1 cellular context compared by ENCODE assay signal in genomic region chr22:17855891-17856290, GRCh38.
TF ChIP-seq lines count a peak whose summit lies in the region.

No MANE protein-coding gene starts in this region.

TF ChIP-seq in GM23338, 12 proteins besides CTCF, POLR2A, EP300 and RAD21 (continued from another document):
- TF ChIP-seq, protein P1, sequence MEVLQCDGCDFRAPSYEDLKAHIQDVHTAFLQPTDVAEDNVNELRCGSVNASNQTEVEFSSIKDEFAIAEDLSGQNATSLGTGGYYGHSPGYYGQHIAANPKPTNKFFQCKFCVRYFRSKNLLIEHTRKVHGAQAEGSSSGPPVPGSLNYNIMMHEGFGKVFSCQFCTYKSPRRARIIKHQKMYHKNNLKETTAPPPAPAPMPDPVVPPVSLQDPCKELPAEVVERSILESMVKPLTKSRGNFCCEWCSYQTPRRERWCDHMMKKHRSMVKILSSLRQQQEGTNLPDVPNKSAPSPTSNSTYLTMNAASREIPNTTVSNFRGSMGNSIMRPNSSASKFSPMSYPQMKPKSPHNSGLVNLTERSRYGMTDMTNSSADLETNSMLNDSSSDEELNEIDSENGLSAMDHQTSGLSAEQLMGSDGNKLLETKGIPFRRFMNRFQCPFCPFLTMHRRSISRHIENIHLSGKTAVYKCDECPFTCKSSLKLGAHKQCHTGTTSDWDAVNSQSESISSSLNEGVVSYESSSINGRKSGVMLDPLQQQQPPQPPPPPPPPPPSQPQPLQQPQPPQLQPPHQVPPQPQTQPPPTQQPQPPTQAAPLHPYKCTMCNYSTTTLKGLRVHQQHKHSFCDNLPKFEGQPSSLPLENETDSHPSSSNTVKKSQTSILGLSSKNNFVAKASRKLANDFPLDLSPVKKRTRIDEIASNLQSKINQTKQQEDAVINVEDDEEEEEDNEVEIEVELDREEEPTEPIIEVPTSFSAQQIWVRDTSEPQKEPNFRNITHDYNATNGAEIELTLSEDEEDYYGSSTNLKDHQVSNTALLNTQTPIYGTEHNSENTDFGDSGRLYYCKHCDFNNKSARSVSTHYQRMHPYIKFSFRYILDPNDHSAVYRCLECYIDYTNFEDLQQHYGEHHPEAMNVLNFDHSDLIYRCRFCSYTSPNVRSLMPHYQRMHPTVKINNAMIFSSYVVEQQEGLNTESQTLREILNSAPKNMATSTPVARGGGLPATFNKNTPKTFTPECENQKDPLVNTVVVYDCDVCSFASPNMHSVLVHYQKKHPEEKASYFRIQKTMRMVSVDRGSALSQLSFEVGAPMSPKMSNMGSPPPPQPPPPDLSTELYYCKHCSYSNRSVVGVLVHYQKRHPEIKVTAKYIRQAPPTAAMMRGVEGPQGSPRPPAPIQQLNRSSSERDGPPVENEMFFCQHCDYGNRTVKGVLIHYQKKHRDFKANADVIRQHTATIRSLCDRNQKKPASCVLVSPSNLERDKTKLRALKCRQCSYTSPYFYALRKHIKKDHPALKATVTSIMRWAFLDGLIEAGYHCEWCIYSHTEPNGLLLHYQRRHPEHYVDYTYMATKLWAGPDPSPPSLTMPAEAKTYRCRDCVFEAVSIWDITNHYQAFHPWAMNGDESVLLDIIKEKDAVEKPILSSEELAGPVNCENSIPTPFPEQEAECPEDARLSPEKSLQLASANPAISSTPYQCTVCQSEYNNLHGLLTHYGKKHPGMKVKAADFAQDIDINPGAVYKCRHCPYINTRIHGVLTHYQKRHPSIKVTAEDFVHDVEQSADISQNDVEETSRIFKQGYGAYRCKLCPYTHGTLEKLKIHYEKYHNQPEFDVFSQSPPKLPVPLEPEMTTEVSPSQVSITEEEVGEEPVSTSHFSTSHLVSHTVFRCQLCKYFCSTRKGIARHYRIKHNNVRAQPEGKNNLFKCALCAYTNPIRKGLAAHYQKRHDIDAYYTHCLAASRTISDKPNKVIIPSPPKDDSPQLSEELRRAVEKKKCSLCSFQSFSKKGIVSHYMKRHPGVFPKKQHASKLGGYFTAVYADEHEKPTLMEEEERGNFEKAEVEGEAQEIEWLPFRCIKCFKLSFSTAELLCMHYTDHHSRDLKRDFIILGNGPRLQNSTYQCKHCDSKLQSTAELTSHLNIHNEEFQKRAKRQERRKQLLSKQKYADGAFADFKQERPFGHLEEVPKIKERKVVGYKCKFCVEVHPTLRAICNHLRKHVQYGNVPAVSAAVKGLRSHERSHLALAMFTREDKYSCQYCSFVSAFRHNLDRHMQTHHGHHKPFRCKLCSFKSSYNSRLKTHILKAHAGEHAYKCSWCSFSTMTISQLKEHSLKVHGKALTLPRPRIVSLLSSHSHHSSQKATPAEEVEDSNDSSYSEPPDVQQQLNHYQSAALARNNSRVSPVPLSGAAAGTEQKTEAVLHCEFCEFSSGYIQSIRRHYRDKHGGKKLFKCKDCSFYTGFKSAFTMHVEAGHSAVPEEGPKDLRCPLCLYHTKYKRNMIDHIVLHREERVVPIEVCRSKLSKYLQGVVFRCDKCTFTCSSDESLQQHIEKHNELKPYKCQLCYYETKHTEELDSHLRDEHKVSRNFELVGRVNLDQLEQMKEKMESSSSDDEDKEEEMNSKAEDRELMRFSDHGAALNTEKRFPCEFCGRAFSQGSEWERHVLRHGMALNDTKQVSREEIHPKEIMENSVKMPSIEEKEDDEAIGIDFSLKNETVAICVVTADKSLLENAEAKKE (CRISPR knock-in tag; IDR thresholded peaks at IDR 0.05) = no peak
- TF ChIP-seq ZNF114 (CRISPR knock-in tag; IDR thresholded peaks at IDR 0.05) (no peak), POLR2AphosphoS5 (IDR thresholded peaks at IDR 0.05; ENCODE audit: low read depth) (no peak)
TF ChIP-seq in GM23338: peak in this region for 0.
